ENCODE assay signal across 14 cellular contexts in the genomic region with DNA sequence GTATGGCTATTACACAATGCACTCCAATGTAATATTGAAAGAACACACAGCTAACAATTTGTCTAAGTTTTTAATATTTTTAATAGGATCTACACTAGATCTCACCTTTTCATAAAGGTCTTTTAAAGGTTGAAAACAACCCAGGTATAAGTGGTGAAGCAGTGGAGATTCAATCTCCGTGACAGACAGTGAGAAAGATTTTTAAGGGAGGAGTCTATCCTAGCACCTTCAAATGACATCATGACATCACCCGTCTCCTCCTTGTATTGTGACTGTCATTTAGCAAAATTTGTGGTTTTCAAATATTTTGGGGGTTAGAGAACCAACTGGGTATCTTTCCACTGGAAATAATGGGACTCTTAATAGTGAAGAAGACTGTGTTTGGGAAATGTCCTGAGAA. TPM values are rescaled to one million over a fixed set of nuclear protein-coding genes. Genes with fewer than 3 reads are reported as not detected.
DNase-seq lines count a peak whose midpoint lies in the region; ATAC-seq and TF ChIP-seq lines count a peak whose summit lies in the region.
"Had no signal": no experiment of that assay in that cellular context is flagged by ENCODE, and none has a peak within 500 bp of the region (broad histone marks: within the 10 kb centered on the region; RNA-seq: fewer than 3 reads in every experiment).

No MANE protein-coding gene starts in this region.

- CTCF ChIA-PET in HEK293 (lab: Yijun Ruan, JAX): interaction anchor here (0.6 kb wide), 1 partner anchor 87 kb away, joined by 3 read pairs; no protein-coding TSS in a partner anchor

- POLR2A ChIA-PET in HEK293 (lab: Yijun Ruan, JAX): no interaction called here

- no peaks in the 10 kb centered on the region for H3K9me3 Mint-ChIP-seq in activated T-helper 17 cell treated with anti-CD3 and anti-CD28 coated beads, Interleukin-2, amount 50 U/mL, for 72 hours

- peaks cover 35% of the 10 kb centered on the region for H3K27me3 Mint-ChIP-seq in activated T-helper 17 cell treated with anti-CD3 and anti-CD28 coated beads, Interleukin-2, amount 50 U/mL, for 72 hours

- no peak overlapping the region for H3K4me3 Mint-ChIP-seq in activated T-helper 17 cell treated with anti-CD3 and anti-CD28 coated beads, Interleukin-2, amount 50 U/mL, for 72 hours

- ATAC-seq in GM18519 (IDR thresholded peaks at IDR 0.05; ENCODE audit: low FRiP score, unreplicated experiment) (peak; percentile 30), HG03139 (IDR thresholded peaks at IDR 0.05; ENCODE audit: unreplicated experiment) (no peak)
- peak; percentile 28 for ATAC-seq in activated T-helper 17 cell treated with anti-CD3 and anti-CD28 coated beads, Interleukin-2, amount 50 U/mL, for 72 hours (replicated peaks)
- ATAC-seq in stimulated activated naive CD8-positive, alpha-beta T cell treated with anti-CD3 and anti-CD28 coated beads, Interleukin-15, Interleukin-2, amounts not matched to agents 100 U/mL and 50 U/mL, for 24 hours: peak; percentile 20
- ATAC-seq: HCT116 had no signal

- H3K4me1 Mint-ChIP-seq in activated T-helper 17 cell treated with anti-CD3 and anti-CD28 coated beads, Interleukin-2, amount 50 U/mL, for 72 hours: peaks cover 7% of the 10 kb centered on the region

- DNase-seq in stimulated activated naive CD8-positive, alpha-beta T cell treated with anti-CD3 and anti-CD28 coated beads, Interleukin-15, Interleukin-2, amounts not matched to agents 100 U/mL and 50 U/mL, for 24 hours: no peak
- DNase-seq in NCI-H510A (lab: John Stamatoyannopoulos, UW) (no peak), NOMO-1 (lab: John Stamatoyannopoulos, UW; ENCODE audit: unreplicated experiment in 2 of 2) (no peak)
- DNase-seq: effector memory CD4-positive, alpha-beta T cell; NCI-H1436 treated with DMSO at 0.1 percent for 48 hours; NCI-H82; PC-9; SK-N-SH; stomach had no signal

- no peak for TF ChIP-seq CTCF in HEK293 (tag by site-specific recombination; IDR thresholded peaks at IDR 0.05)

- no peak overlapping the region for H3K4me3 ChIP-seq in HEK293 (ENCODE audit: low read depth, low read length)
- H3K4me3 ChIP-seq: PC-9, stomach had no signal

- no peak overlapping the region for H3K27ac ChIP-seq in HEK293 (ENCODE audit: extremely low read depth, low read depth, low read length)
- H3K27ac ChIP-seq: PC-9, stomach had no signal

- peaks cover 2% of the 10 kb centered on the region; the same call in 1 of the 2 replicates for H3K4me1 ChIP-seq in HEK293 (ENCODE audit: control insufficient read depth, insufficient read depth, low read length)

- peak overlapping the region; percentile 15 for H3K27ac Mint-ChIP-seq in activated T-helper 17 cell treated with anti-CD3 and anti-CD28 coated beads, Interleukin-2, amount 50 U/mL, for 72 hours

- H3K36me3 ChIP-seq in HEK293 (ENCODE audit: control insufficient read depth in 2 of 2, insufficient read depth in 1 of 2, low read length in 2 of 2): no peaks in the 10 kb centered on the region
- H3K36me3 ChIP-seq: stomach had no signal

- no peaks in the 10 kb centered on the region for H3K36me3 Mint-ChIP-seq in activated T-helper 17 cell treated with anti-CD3 and anti-CD28 coated beads, Interleukin-2, amount 50 U/mL, for 72 hours (ENCODE audit: low read depth)

- no peaks in the 10 kb centered on the region for H3K9me3 ChIP-seq in HEK293 (ENCODE audit: control insufficient read depth, insufficient read depth, low read depth, low read length)
- H3K9me3 ChIP-seq: stomach had no signal

TF ChIP-seq in HEK293, 187 proteins besides CTCF, POLR2A, EP300 and RAD21 (continues in another document):
- TF ChIP-seq GLIS2 (tag by site-specific recombination; IDR thresholded peaks at IDR 0.05): no peak
- TF ChIP-seq, protein P1, sequence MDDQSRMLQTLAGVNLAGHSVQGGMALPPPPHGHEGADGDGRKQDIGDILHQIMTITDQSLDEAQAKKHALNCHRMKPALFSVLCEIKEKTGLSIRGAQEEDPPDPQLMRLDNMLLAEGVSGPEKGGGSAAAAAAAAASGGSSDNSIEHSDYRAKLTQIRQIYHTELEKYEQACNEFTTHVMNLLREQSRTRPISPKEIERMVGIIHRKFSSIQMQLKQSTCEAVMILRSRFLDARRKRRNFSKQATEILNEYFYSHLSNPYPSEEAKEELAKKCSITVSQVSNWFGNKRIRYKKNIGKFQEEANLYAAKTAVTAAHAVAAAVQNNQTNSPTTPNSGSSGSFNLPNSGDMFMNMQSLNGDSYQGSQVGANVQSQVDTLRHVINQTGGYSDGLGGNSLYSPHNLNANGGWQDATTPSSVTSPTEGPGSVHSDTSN (CRISPR knock-in tag; IDR thresholded peaks at IDR 0.05): no peak
- TF ChIP-seq, protein P2, sequence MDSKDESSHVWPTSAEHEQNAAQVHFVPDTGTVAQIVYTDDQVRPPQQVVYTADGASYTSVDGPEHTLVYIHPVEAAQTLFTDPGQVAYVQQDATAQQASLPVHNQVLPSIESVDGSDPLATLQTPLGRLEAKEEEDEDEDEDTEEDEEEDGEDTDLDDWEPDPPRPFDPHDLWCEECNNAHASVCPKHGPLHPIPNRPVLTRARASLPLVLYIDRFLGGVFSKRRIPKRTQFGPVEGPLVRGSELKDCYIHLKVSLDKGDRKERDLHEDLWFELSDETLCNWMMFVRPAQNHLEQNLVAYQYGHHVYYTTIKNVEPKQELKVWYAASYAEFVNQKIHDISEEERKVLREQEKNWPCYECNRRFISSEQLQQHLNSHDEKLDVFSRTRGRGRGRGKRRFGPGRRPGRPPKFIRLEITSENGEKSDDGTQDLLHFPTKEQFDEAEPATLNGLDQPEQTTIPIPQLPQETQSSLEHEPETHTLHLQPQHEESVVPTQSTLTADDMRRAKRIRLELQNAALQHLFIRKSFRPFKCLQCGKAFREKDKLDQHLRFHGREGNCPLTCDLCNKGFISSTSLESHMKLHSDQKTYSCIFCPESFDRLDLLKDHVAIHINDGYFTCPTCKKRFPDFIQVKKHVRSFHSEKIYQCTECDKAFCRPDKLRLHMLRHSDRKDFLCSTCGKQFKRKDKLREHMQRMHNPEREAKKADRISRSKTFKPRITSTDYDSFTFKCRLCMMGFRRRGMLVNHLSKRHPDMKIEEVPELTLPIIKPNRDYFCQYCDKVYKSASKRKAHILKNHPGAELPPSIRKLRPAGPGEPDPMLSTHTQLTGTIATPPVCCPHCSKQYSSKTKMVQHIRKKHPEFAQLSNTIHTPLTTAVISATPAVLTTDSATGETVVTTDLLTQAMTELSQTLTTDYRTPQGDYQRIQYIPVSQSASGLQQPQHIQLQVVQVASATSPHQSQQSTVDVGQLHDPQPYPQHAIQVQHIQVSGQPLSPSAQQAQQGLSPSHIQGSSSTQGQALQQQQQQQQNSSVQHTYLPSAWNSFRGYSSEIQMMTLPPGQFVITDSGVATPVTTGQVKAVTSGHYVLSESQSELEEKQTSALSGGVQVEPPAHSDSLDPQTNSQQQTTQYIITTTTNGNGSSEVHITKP (tag by site-specific recombination; IDR thresholded peaks at IDR 0.05): no peak
- TF ChIP-seq ZNF133 (tag by site-specific recombination; IDR thresholded peaks at IDR 0.05): peak; percentile 78
- TF ChIP-seq HOXC10 (CRISPR knock-in tag; IDR thresholded peaks at IDR 0.05): no peak
- no peak for TF ChIP-seq ZNF843 (tag by site-specific recombination; IDR thresholded peaks at IDR 0.05)
- TF ChIP-seq, protein P3, sequence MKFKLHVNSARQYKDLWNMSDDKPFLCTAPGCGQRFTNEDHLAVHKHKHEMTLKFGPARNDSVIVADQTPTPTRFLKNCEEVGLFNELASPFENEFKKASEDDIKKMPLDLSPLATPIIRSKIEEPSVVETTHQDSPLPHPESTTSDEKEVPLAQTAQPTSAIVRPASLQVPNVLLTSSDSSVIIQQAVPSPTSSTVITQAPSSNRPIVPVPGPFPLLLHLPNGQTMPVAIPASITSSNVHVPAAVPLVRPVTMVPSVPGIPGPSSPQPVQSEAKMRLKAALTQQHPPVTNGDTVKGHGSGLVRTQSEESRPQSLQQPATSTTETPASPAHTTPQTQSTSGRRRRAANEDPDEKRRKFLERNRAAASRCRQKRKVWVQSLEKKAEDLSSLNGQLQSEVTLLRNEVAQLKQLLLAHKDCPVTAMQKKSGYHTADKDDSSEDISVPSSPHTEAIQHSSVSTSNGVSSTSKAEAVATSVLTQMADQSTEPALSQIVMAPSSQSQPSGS (tag by site-specific recombination; IDR thresholded peaks at IDR 0.05; ENCODE audit: low read depth): peak; percentile 35; the same call in 1 of the 2 replicates
- TF ChIP-seq ZBTB6 (tag by site-specific recombination; IDR thresholded peaks at IDR 0.05): no peak
- TF ChIP-seq, protein P4, sequence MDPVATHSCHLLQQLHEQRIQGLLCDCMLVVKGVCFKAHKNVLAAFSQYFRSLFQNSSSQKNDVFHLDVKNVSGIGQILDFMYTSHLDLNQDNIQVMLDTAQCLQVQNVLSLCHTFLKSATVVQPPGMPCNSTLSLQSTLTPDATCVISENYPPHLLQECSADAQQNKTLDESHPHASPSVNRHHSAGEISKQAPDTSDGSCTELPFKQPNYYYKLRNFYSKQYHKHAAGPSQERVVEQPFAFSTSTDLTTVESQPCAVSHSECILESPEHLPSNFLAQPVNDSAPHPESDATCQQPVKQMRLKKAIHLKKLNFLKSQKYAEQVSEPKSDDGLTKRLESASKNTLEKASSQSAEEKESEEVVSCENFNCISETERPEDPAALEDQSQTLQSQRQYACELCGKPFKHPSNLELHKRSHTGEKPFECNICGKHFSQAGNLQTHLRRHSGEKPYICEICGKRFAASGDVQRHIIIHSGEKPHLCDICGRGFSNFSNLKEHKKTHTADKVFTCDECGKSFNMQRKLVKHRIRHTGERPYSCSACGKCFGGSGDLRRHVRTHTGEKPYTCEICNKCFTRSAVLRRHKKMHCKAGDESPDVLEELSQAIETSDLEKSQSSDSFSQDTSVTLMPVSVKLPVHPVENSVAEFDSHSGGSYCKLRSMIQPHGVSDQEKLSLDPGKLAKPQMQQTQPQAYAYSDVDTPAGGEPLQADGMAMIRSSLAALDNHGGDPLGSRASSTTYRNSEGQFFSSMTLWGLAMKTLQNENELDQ (tag by site-specific recombination; IDR thresholded peaks at IDR 0.05; ENCODE audit: low read depth): no peak

RNA-seq across cellular contexts. Expression of gene FGGY, which starts 25.0 kb away (rescaled TPM):
- total RNA-seq in activated T-helper 17 cell treated with anti-CD3 and anti-CD28 coated beads, Interleukin-2, amount 50 U/mL, for 72 hours: 10 to 100 TPM in 1 of 2 donors, 1 to 10 TPM in 1; 8.1 to 16.4 TPM
